ENCODE assay signal across 1 cellular context in the genomic region with DNA sequence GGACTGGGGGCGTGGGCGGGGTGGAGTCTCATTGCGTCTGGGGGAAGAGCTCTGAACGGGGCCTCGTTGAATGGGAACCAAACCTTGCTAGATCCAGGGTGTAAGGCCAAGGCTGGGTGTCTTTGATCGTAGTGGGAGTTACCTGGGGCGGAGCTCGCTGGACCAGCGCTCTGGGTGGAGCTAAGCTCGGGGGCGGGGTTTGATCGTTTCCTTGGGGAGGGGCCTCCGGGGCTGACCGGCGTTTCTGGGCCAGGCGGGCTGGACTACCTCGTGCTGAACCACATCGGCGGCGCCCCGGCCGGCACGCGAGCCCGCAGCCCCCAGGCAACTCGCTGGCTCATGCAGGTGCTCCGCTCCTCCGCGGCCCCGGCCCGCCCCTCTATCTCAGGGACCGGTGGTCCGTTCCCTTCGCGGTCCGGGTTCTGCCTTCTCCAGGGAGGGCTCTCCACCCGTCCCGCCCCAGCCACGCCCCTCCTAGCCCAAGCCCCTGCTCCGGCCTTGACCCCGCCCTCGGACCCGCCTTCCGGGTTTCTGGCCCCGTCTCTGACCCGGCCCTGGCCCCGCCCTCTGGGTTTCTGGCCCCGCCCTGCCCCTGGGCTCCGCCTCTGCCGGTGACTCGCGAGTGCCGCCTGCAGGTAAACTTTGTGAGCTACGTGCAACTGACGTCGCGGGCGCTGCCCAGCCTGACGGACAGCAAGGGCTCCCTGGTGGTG.
TF ChIP-seq lines count a peak whose summit lies in the region.

No MANE protein-coding gene starts in this region.

TF ChIP-seq in HepG2, 621 proteins besides CTCF, POLR2A, EP300 and RAD21 (continued from another document and continues in another):
- TF ChIP-seq, protein P1, sequence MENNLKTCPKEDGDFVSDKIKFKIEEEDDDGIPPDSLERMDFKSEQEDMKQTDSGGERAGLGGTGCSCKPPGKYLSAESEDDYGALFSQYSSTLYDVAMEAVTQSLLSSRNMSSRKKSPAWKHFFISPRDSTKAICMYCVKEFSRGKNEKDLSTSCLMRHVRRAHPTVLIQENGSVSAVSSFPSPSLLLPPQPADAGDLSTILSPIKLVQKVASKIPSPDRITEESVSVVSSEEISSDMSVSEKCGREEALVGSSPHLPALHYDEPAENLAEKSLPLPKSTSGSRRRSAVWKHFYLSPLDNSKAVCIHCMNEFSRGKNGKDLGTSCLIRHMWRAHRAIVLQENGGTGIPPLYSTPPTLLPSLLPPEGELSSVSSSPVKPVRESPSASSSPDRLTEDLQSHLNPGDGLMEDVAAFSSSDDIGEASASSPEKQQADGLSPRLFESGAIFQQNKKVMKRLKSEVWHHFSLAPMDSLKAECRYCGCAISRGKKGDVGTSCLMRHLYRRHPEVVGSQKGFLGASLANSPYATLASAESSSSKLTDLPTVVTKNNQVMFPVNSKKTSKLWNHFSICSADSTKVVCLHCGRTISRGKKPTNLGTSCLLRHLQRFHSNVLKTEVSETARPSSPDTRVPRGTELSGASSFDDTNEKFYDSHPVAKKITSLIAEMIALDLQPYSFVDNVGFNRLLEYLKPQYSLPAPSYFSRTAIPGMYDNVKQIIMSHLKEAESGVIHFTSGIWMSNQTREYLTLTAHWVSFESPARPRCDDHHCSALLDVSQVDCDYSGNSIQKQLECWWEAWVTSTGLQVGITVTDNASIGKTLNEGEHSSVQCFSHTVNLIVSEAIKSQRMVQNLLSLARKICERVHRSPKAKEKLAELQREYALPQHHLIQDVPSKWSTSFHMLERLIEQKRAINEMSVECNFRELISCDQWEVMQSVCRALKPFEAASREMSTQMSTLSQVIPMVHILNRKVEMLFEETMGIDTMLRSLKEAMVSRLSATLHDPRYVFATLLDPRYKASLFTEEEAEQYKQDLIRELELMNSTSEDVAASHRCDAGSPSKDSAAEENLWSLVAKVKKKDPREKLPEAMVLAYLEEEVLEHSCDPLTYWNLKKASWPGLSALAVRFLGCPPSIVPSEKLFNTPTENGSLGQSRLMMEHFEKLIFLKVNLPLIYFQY (CRISPR knock-in tag; IDR thresholded peaks at IDR 0.05; ENCODE audit: borderline replicate concordance): peak; percentile 83; the same call in 1 of the 2 replicates
- no peak for TF ChIP-seq FOXJ3 (CRISPR knock-in tag; IDR thresholded peaks at IDR 0.05; ENCODE audit: borderline replicate concordance)
- TF ChIP-seq TGIF2 (CRISPR knock-in tag; IDR thresholded peaks at IDR 0.05): peak; percentile 74; the same call in 1 of the 2 replicates
- TF ChIP-seq, protein P2, sequence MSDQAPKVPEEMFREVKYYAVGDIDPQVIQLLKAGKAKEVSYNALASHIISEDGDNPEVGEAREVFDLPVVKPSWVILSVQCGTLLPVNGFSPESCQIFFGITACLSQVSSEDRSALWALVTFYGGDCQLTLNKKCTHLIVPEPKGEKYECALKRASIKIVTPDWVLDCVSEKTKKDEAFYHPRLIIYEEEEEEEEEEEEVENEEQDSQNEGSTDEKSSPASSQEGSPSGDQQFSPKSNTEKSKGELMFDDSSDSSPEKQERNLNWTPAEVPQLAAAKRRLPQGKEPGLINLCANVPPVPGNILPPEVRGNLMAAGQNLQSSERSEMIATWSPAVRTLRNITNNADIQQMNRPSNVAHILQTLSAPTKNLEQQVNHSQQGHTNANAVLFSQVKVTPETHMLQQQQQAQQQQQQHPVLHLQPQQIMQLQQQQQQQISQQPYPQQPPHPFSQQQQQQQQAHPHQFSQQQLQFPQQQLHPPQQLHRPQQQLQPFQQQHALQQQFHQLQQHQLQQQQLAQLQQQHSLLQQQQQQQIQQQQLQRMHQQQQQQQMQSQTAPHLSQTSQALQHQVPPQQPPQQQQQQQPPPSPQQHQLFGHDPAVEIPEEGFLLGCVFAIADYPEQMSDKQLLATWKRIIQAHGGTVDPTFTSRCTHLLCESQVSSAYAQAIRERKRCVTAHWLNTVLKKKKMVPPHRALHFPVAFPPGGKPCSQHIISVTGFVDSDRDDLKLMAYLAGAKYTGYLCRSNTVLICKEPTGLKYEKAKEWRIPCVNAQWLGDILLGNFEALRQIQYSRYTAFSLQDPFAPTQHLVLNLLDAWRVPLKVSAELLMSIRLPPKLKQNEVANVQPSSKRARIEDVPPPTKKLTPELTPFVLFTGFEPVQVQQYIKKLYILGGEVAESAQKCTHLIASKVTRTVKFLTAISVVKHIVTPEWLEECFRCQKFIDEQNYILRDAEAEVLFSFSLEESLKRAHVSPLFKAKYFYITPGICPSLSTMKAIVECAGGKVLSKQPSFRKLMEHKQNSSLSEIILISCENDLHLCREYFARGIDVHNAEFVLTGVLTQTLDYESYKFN (CRISPR knock-in tag; conservative IDR thresholded peaks at IDR 0.05): peak; percentile 42; the same call in 1 of the 2 replicates
- TF ChIP-seq ZSCAN31 (CRISPR knock-in tag; IDR thresholded peaks at IDR 0.05; ENCODE audit: low read depth): 0 out of 2 replicates have a peak, but pooled peaks have one; percentile 40
- TF ChIP-seq ZNF772 (CRISPR knock-in tag; IDR thresholded peaks at IDR 0.05): 0 out of 2 replicates have a peak, but pooled peaks have one; percentile 48
- peak; percentile 42; the same call in 1 of the 2 replicates for TF ChIP-seq NFKBIZ (CRISPR knock-in tag; IDR thresholded peaks at IDR 0.05)
- TF ChIP-seq, protein P3, sequence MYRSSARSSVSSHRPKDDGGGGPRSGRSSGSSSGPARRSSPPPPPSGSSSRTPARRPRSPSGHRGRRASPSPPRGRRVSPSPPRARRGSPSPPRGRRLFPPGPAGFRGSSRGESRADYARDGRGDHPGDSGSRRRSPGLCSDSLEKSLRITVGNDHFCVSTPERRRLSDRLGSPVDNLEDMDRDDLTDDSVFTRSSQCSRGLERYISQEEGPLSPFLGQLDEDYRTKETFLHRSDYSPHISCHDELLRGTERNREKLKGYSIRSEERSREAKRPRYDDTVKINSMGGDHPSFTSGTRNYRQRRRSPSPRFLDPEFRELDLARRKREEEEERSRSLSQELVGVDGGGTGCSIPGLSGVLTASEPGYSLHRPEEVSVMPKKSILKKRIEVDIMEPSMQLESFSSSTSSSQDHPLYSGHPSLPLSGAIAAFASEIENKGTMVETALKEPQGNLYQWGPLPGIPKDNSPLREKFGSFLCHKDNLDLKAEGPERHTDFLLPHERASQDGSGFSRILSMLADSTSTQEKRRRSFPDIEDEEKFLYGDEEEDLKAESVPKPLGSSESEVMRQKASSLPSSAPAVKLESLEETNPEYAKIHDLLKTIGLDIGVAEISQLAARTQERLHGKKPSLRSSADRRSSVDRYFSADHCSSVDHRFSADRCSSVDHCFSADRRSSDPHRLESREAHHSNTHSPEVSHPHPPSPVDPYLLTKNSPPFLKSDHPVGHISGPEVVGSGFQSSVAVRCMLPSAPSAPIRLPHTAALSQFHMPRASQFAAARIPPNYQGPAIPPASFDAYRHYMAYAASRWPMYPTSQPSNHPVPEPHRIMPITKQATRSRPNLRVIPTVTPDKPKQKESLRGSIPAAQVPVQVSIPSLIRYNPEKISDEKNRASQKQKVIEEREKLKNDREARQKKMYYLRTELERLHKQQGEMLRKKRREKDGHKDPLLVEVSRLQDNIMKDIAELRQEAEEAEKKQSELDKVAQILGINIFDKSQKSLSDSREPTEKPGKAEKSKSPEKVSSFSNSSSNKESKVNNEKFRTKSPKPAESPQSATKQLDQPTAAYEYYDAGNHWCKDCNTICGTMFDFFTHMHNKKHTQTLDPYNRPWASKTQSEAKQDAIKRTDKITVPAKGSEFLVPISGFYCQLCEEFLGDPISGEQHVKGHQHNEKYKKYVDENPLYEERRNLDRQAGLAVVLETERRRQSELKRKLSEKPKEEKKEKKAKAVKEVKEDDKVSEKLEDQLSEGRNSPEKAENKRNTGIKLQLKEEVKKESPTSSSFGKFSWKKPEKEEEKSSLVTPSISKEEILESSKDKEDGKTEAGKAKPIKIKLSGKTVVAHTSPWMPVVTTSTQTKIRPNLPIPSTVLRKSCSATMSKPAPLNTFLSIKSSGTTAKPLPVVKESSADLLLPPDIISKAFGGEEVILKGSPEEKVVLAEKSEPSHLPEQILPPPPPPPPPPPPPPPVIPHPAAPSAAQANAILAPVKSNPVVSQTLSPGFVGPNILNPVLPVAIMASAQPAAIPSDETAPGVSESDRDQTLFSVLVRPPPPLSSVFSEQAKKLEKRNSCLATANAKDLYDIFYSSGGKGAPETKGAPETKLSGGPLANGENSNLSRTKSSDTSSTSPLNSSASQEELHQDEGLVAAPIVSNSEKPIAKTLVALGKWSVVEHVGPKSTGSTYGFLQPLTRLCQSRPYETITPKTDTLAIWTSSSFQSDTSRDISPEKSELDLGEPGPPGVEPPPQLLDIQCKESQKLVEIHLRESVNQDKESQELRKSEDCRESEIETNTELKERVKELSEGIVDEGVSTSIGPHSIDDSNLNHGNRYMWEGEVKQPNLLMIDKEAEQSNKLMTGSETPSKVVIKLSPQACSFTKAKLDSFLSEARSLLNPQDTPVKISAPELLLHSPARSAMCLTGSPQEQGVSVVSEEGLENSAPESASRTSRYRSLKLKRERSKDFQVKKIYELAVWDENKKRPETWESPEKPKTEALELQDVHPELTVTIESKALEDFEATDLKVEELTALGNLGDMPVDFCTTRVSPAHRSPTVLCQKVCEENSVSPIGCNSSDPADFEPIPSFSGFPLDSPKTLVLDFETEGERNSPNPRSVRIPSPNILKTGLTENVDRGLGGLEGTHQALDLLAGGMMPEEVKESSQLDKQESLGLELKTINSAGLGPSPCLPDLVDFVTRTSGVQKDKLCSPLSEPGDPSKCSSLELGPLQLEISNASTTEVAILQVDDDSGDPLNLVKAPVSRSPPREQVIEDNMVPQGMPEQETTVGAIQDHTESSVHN (CRISPR knock-in tag; IDR thresholded peaks at IDR 0.05): 0 out of 2 replicates have a peak, but pooled peaks have one; percentile 44
- TF ChIP-seq ZMYM2 (CRISPR knock-in tag; IDR thresholded peaks at IDR 0.05): peak; percentile 68; the same call in 1 of the 2 replicates
- TF ChIP-seq RXRB (CRISPR knock-in tag; IDR thresholded peaks at IDR 0.05; ENCODE audit: borderline replicate concordance): peak; percentile 25
- TF ChIP-seq AKAP8 (CRISPR knock-in tag; IDR thresholded peaks at IDR 0.05): peak; percentile 60; the same call in 1 of the 2 replicates
- no peak for TF ChIP-seq MZF1 (CRISPR knock-in tag; IDR thresholded peaks at IDR 0.05; ENCODE audit: borderline replicate concordance)
- peak; percentile 8; the same call in 1 of the 2 replicates for TF ChIP-seq HIVEP1 (CRISPR knock-in tag; IDR thresholded peaks at IDR 0.05)
- TF ChIP-seq GABPA (IDR thresholded peaks at IDR 0.05; ENCODE audit: low read depth, low read length): no peak
- TF ChIP-seq GABPA (CRISPR knock-in tag; IDR thresholded peaks at IDR 0.05; ENCODE audit: low read depth): peak; percentile 26; the same call in 1 of the 2 replicates
- peak; percentile 57 for TF ChIP-seq POLR2AphosphoS5 (IDR thresholded peaks at IDR 0.05; ENCODE audit: low read depth, low read length)
- 0 out of 2 replicates have a peak, but pooled peaks have one; percentile 17 for TF ChIP-seq ZNF501 (CRISPR knock-in tag; IDR thresholded peaks at IDR 0.05)
- peak; percentile 89 for TF ChIP-seq CREB1 (IDR thresholded peaks at IDR 0.05)
- peak; percentile 57 for TF ChIP-seq CREB1 (CRISPR knock-in tag; IDR thresholded peaks at IDR 0.05)
- peak; percentile 69 for TF ChIP-seq ZNF670 (CRISPR knock-in tag; IDR thresholded peaks at IDR 0.05; ENCODE audit: borderline replicate concordance)
- TF ChIP-seq, protein P4, sequence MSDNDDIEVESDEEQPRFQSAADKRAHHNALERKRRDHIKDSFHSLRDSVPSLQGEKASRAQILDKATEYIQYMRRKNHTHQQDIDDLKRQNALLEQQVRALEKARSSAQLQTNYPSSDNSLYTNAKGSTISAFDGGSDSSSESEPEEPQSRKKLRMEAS (IDR thresholded peaks at IDR 0.05): peak; percentile 30
- TF ChIP-seq TCF7 (IDR thresholded peaks at IDR 0.05; ENCODE audit: low read depth): no peak
- TF ChIP-seq ZNF577 (CRISPR knock-in tag; IDR thresholded peaks at IDR 0.05; ENCODE audit: borderline replicate concordance, low read depth): no peak
- 0 out of 2 replicates have a peak, but pooled peaks have one; percentile 32 for TF ChIP-seq ZNF350 (CRISPR knock-in tag; IDR thresholded peaks at IDR 0.05; ENCODE audit: borderline replicate concordance, low read depth)
- TF ChIP-seq, protein P5, sequence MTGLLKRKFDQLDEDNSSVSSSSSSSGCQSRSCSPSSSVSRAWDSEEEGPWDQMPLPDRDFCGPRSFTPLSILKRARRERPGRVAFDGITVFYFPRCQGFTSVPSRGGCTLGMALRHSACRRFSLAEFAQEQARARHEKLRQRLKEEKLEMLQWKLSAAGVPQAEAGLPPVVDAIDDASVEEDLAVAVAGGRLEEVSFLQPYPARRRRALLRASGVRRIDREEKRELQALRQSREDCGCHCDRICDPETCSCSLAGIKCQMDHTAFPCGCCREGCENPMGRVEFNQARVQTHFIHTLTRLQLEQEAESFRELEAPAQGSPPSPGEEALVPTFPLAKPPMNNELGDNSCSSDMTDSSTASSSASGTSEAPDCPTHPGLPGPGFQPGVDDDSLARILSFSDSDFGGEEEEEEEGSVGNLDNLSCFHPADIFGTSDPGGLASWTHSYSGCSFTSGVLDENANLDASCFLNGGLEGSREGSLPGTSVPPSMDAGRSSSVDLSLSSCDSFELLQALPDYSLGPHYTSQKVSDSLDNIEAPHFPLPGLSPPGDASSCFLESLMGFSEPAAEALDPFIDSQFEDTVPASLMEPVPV (CRISPR knock-in tag; IDR thresholded peaks at IDR 0.05): peak; percentile 19; the same call in 1 of the 2 replicates
- TF ChIP-seq, protein P6, sequence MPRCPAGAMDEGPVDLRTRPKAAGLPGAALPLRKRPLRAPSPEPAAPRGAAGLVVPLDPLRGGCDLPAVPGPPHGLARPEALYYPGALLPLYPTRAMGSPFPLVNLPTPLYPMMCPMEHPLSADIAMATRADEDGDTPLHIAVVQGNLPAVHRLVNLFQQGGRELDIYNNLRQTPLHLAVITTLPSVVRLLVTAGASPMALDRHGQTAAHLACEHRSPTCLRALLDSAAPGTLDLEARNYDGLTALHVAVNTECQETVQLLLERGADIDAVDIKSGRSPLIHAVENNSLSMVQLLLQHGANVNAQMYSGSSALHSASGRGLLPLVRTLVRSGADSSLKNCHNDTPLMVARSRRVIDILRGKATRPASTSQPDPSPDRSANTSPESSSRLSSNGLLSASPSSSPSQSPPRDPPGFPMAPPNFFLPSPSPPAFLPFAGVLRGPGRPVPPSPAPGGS (CRISPR knock-in tag; IDR thresholded peaks at IDR 0.05): 0 out of 2 replicates have a peak, but pooled peaks have one; percentile 4
- TF ChIP-seq HNRNPLL (IDR thresholded peaks at IDR 0.05; ENCODE audit: low read depth, low read length, poor library complexity, severe bottlenecking): peak; percentile 62
- 0 out of 2 replicates have a peak, but pooled peaks have one; percentile 10 for TF ChIP-seq KLF12 (CRISPR knock-in tag; IDR thresholded peaks at IDR 0.05; ENCODE audit: borderline replicate concordance)
- no peak for TF ChIP-seq NONO (IDR thresholded peaks at IDR 0.05)
- TF ChIP-seq NONO (CRISPR knock-in tag; conservative IDR thresholded peaks at IDR 0.05): peak; percentile 61
- TF ChIP-seq RBAK (CRISPR knock-in tag; IDR thresholded peaks at IDR 0.05): no peak
